Comparison of ENCODE assay signal across 8 cellular contexts in the genomic region with DNA sequence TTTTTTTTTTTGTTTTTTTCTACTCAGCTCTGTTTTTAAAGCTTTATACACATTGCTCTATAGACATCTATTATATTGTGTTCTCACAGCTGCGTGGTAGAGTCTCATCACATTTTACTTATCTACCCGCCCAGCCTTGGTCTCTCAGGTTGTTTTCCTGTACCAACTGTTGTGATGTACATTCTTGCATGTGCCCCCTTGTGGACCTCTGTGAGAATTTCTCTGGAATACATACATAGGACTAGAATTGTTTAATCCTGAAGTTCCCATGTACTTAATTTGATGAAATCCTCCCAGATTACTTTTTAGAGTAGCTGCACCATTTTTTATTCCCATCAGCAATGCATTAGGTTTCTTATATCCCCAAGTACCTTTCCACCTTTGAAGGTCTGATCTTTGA. TPM values are rescaled to one million over a fixed set of nuclear protein-coding genes. Genes with fewer than 3 reads are reported as not detected.
DNase-seq lines count a peak whose midpoint lies in the region; ATAC-seq, FAIRE-seq and TF ChIP-seq lines count a peak whose summit lies in the region.

No MANE protein-coding gene starts in this region.

- ATAC-seq in HG02938 (IDR thresholded peaks at IDR 0.05; ENCODE audit: unreplicated experiment): no peak
- ATAC-seq in GM21447 (IDR thresholded peaks at IDR 0.05; ENCODE audit: unreplicated experiment): no peak

- TF ChIP-seq CTCF in D721Med (IDR thresholded peaks at IDR 0.05; ENCODE audit: insufficient read depth, missing control alignments) (peak; percentile 55), HFF-Myc (IDR thresholded peaks at IDR 0.05; ENCODE audit: low read depth, low read length, missing control alignments) (peak; percentile 37), foreskin fibroblast (IDR thresholded peaks at IDR 0.05; ENCODE audit: low read depth, low read length) (peak; percentile 49)

- peak; percentile 29 for FAIRE-seq in D721Med (lab: Jason Lieb, UNC)

- no peak for DNase-seq in D721Med (ENCODE audit: insufficient read length, low spot score)
- no peak for DNase-seq in HFF-Myc (ENCODE audit: extremely low read depth, low read depth)
- peak; percentile 75 for DNase-seq in OCI-M1 (lab: John Stamatoyannopoulos, UW)
- peak in 1 of 2 donors; percentile 72 for DNase-seq in foreskin fibroblast
- no peak for DNase-seq in NCI-H1048 (lab: John Stamatoyannopoulos, UW)
- no peak for DNase-seq in occipital lobe (lab: John Stamatoyannopoulos, UW)

- H3K4me3 ChIP-seq in HFF-Myc (replicated peaks; ENCODE audit: low read depth, low read length) (no peak overlapping the region), foreskin fibroblast (ENCODE audit: low read depth in 1 of 2, low read length in 2 of 2) (no peak overlapping the region)

RNA-seq across cellular contexts. Expression of a gene that starts 40.4 kb away (rescaled TPM):
- 0.16 TPM for total RNA-seq in occipital lobe
